In genomic region chr17:39002991-39003715, GRCh38 we compare ENCODE assay signal across 8 cellular contexts. TPM values are rescaled to one million over a fixed set of nuclear protein-coding genes. Genes with fewer than 3 reads are reported as not detected.
DNase-seq lines count a peak whose midpoint lies in the region; ATAC-seq and TF ChIP-seq lines count a peak whose summit lies in the region.
"Had no signal": no experiment of that assay in that cellular context is flagged by ENCODE, and none has a peak within 500 bp of the region (broad histone marks: within the 10 kb centered on the region; RNA-seq: fewer than 3 reads in every experiment).

No MANE protein-coding gene starts in this region.

- ATAC-seq in lower lobe of right lung (peak; percentile 87), WTC11 (no peak)

- peaks cover 14% of the 10 kb centered on the region for H3K4me1 Mint-ChIP-seq in WTC11

- no peaks in the 10 kb centered on the region; the same call in 1 of the 2 replicates for H3K27me3 Mint-ChIP-seq in WTC11 (ENCODE audit: low read depth)

- H3K4me3 Mint-ChIP-seq in WTC11, result no peak overlapping the region
- H3K4me3 Mint-ChIP-seq: IgD-negative memory B cell had no signal

- H3K36me3 ChIP-seq in breast epithelium, result no peaks in the 10 kb centered on the region
- no peaks in the 10 kb centered on the region for H3K36me3 ChIP-seq in lower lobe of right lung

- H3K4me3 ChIP-seq in breast epithelium (peak overlapping the region; percentile 12 to 54 (median 23)), lower lobe of right lung (peak overlapping the region; percentile 23)

- POLR2A ChIA-PET in WTC11 (lab: Charles Lee), result no interaction called here

- no peaks in the 10 kb centered on the region for H3K27me3 ChIP-seq in breast epithelium
- no peaks in the 10 kb centered on the region for H3K27me3 ChIP-seq in lower lobe of right lung (ENCODE audit: low read depth)

- intact Hi-C loops in breast epithelium (cut with DNase I; ENCODE audit: low total_unique reads) (no loop called here), lower lobe of right lung (cut with DNase I) (no loop called here)

- H3K27ac Mint-ChIP-seq in WTC11, result no peak overlapping the region

- no peaks in the 10 kb centered on the region for H3K9me3 ChIP-seq in breast epithelium
- no peaks in the 10 kb centered on the region for H3K9me3 ChIP-seq in lower lobe of right lung

- TF ChIP-seq CTCF in breast epithelium (IDR thresholded peaks at IDR 0.05) (no peak), lower lobe of right lung (IDR thresholded peaks at IDR 0.05) (no peak), WTC11 (IDR thresholded peaks at IDR 0.05) (no peak)

- CTCF ChIA-PET in WTC11 (lab: Charles Lee), result interaction anchor here (1.9 kb wide), 1 partner anchor 20 kb away, joined by 7 read pairs; no protein-coding TSS in a partner anchor

- H3K27ac ChIP-seq in breast epithelium (peak overlapping the region; percentile 86 to 96), lower lobe of right lung (peak overlapping the region; percentile 85)

- no peak for TF ChIP-seq POLR2A in breast epithelium (IDR thresholded peaks at IDR 0.05)

- H3K4me1 ChIP-seq in breast epithelium (peaks cover 10 to 13% of the 10 kb centered on the region in 2 donors), lower lobe of right lung (peaks cover 36% of the 10 kb centered on the region)

- peaks cover 14% of the 10 kb centered on the region for H3K9me3 Mint-ChIP-seq in WTC11

- DNase-seq in T-helper 2 cell, result peak in 4 of 5 experiments; percentile 8 to 66 (median 24)
- peak; percentile 57 to 65 for DNase-seq in breast epithelium (ENCODE audit: low spot score in 2 of 2)
- peak; percentile 79 for DNase-seq in lower lobe of right lung
- peak; percentile 92 for DNase-seq in stromal cell of bone marrow (ENCODE audit: low read depth)
- no peak for DNase-seq in WTC11 (ENCODE audit: low spot score)
- DNase-seq in NCI-H510A (lab: John Stamatoyannopoulos, UW), result no peak
- DNase-seq in kidney tubule cell (ENCODE audit: low spot score), result no peak

- H3K36me3 Mint-ChIP-seq in WTC11, result peaks cover 2% of the 10 kb centered on the region; the same call in 1 of the 2 replicates

TF ChIP-seq in WTC11, 78 proteins besides CTCF, POLR2A, EP300 and RAD21:
- TF ChIP-seq ZNF671 (CRISPR knock-in tag; IDR thresholded peaks at IDR 0.05), result no peak
- TF ChIP-seq EMX1 (CRISPR knock-in tag; IDR thresholded peaks at IDR 0.05), result no peak
- TF ChIP-seq MYBL2 (CRISPR knock-in tag; IDR thresholded peaks at IDR 0.05), result no peak
- TF ChIP-seq, protein P1, sequence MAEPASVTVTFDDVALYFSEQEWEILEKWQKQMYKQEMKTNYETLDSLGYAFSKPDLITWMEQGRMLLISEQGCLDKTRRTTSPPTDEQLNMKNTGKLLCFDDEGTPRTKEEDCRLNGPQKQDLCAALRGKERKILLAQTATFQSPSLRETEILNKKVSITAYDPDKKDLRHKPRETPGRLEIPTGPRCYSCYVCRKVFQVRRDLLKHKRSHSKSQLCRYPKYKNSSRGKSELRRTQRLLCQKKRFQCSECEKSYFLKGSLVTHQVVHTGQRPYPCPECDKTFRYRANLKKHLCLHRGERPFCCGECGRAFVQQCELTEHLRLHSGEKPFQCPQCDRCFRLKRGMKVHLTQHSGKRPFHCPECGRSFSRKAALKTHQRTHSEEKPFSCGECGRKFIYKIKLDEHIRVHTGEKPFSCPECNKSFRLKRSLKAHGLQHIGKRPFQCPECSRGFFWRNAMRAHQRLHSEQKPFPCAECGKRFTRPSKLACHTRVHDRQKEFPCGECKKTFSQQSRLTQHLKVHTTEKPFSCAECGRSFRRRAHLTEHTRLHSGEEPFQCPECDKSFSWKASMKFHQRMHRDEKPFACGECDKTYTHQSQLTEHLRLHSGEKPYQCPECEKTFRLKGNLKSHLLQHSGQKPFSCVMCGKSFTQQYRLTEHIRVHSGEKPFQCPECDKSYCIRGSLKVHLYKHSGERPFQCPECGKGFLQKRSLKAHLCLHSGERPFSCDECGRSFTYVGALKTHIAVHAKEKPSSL (CRISPR knock-in tag; conservative IDR thresholded peaks at IDR 0.05), result no peak
- TF ChIP-seq JUN (CRISPR knock-in tag; IDR thresholded peaks at IDR 0.05), result no peak
- TF ChIP-seq CDX4 (CRISPR knock-in tag; IDR thresholded peaks at IDR 0.05; ENCODE audit: borderline replicate concordance), result no peak
- TF ChIP-seq, protein P2, sequence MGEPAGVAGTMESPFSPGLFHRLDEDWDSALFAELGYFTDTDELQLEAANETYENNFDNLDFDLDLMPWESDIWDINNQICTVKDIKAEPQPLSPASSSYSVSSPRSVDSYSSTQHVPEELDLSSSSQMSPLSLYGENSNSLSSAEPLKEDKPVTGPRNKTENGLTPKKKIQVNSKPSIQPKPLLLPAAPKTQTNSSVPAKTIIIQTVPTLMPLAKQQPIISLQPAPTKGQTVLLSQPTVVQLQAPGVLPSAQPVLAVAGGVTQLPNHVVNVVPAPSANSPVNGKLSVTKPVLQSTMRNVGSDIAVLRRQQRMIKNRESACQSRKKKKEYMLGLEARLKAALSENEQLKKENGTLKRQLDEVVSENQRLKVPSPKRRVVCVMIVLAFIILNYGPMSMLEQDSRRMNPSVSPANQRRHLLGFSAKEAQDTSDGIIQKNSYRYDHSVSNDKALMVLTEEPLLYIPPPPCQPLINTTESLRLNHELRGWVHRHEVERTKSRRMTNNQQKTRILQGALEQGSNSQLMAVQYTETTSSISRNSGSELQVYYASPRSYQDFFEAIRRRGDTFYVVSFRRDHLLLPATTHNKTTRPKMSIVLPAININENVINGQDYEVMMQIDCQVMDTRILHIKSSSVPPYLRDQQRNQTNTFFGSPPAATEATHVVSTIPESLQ (CRISPR knock-in tag; IDR thresholded peaks at IDR 0.05), result no peak
- TF ChIP-seq NR1H2 (CRISPR knock-in tag; IDR thresholded peaks at IDR 0.05), result no peak
- TF ChIP-seq ZNF138 (CRISPR knock-in tag; conservative IDR thresholded peaks at IDR 0.05), result no peak
- TF ChIP-seq OVOL2 (CRISPR knock-in tag; IDR thresholded peaks at IDR 0.05; ENCODE audit: borderline replicate concordance), result no peak
- no peak for TF ChIP-seq ZBTB21 (CRISPR knock-in tag; IDR thresholded peaks at IDR 0.05; ENCODE audit: borderline replicate concordance)
- TF ChIP-seq ATF3 (CRISPR knock-in tag; conservative IDR thresholded peaks at IDR 0.05), result no peak
- TF ChIP-seq, protein P3, sequence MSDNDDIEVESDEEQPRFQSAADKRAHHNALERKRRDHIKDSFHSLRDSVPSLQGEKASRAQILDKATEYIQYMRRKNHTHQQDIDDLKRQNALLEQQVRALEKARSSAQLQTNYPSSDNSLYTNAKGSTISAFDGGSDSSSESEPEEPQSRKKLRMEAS (CRISPR knock-in tag; IDR thresholded peaks at IDR 0.05), result no peak
- TF ChIP-seq NFYB (CRISPR knock-in tag; conservative IDR thresholded peaks at IDR 0.05; ENCODE audit: low read depth), result no peak
- TF ChIP-seq, protein P4, sequence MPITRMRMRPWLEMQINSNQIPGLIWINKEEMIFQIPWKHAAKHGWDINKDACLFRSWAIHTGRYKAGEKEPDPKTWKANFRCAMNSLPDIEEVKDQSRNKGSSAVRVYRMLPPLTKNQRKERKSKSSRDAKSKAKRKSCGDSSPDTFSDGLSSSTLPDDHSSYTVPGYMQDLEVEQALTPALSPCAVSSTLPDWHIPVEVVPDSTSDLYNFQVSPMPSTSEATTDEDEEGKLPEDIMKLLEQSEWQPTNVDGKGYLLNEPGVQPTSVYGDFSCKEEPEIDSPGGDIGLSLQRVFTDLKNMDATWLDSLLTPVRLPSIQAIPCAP (CRISPR knock-in tag; IDR thresholded peaks at IDR 0.05), result no peak
- TF ChIP-seq, protein P5, sequence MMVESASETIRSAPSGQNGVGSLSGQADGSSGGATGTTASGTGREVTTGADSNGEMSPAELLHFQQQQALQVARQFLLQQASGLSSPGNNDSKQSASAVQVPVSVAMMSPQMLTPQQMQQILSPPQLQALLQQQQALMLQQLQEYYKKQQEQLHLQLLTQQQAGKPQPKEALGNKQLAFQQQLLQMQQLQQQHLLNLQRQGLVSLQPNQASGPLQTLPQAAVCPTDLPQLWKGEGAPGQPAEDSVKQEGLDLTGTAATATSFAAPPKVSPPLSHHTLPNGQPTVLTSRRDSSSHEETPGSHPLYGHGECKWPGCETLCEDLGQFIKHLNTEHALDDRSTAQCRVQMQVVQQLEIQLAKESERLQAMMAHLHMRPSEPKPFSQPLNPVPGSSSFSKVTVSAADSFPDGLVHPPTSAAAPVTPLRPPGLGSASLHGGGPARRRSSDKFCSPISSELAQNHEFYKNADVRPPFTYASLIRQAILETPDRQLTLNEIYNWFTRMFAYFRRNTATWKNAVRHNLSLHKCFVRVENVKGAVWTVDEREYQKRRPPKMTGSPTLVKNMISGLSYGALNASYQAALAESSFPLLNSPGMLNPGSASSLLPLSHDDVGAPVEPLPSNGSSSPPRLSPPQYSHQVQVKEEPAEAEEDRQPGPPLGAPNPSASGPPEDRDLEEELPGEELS (CRISPR knock-in tag; IDR thresholded peaks at IDR 0.05), result no peak
TF ChIP-seq in WTC11: peak in this region for 0.

RNA-seq across cellular contexts. Expression of gene FBXO47, which starts 36.0 kb away (rescaled TPM):
- total RNA-seq in breast epithelium (not detected), lower lobe of right lung (not detected), WTC11 (2021) (not detected in 3 replicates)

Comparison
In these comparisons a context has a peak if more than half of its experiments do, and no peak if none do; other contexts are left out.
1. DNase-seq: peak in T-helper 2 cell (4 of 5), breast epithelium (2 of 2), lower lobe of right lung (single experiment) and stromal cell of bone marrow (single experiment); none in WTC11 (single experiment), NCI-H510A (single experiment) and kidney tubule cell (single experiment).